Comparison of ENCODE assay signal across 1 cellular context in the genomic region with DNA sequence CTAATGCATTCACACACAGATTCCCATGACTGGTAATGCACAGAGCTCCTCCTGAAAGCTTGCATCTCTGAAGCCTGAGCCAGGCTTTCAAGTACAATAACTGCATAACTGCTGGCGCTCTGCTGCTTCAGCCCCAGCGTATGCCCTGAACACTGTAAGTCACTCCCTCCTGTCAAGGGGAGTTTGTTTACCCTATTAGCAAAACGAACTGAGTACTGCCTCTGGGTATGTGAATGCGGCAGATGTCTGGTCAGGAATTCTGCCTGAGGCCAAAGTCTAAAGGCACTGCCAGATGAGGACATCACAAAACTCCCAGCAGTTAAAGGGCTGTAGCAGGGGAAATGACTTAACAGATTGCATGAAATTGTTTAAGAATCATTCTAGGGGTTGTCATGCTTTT.
TF ChIP-seq lines count a peak whose summit lies in the region.

No MANE protein-coding gene starts in this region.

TF ChIP-seq in HepG2, 621 proteins besides CTCF, POLR2A, EP300 and RAD21 (continued from another document and continues in another):
- TF ChIP-seq, protein P1, sequence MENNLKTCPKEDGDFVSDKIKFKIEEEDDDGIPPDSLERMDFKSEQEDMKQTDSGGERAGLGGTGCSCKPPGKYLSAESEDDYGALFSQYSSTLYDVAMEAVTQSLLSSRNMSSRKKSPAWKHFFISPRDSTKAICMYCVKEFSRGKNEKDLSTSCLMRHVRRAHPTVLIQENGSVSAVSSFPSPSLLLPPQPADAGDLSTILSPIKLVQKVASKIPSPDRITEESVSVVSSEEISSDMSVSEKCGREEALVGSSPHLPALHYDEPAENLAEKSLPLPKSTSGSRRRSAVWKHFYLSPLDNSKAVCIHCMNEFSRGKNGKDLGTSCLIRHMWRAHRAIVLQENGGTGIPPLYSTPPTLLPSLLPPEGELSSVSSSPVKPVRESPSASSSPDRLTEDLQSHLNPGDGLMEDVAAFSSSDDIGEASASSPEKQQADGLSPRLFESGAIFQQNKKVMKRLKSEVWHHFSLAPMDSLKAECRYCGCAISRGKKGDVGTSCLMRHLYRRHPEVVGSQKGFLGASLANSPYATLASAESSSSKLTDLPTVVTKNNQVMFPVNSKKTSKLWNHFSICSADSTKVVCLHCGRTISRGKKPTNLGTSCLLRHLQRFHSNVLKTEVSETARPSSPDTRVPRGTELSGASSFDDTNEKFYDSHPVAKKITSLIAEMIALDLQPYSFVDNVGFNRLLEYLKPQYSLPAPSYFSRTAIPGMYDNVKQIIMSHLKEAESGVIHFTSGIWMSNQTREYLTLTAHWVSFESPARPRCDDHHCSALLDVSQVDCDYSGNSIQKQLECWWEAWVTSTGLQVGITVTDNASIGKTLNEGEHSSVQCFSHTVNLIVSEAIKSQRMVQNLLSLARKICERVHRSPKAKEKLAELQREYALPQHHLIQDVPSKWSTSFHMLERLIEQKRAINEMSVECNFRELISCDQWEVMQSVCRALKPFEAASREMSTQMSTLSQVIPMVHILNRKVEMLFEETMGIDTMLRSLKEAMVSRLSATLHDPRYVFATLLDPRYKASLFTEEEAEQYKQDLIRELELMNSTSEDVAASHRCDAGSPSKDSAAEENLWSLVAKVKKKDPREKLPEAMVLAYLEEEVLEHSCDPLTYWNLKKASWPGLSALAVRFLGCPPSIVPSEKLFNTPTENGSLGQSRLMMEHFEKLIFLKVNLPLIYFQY (CRISPR knock-in tag; IDR thresholded peaks at IDR 0.05; ENCODE audit: borderline replicate concordance), result no peak
- peak; percentile 95 for TF ChIP-seq XRCC5 (optimal IDR thresholded peaks at IDR 0.05; ENCODE audit: low read length)
- peak; percentile 58; the same call in 1 of the 2 replicates for TF ChIP-seq ZSCAN29 (CRISPR knock-in tag; conservative IDR thresholded peaks at IDR 0.05)
- TF ChIP-seq, protein P2, sequence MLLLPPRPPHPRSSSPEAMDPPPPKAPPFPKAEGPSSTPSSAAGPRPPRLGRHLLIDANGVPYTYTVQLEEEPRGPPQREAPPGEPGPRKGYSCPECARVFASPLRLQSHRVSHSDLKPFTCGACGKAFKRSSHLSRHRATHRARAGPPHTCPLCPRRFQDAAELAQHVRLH (CRISPR knock-in tag; IDR thresholded peaks at IDR 0.05; ENCODE audit: borderline replicate concordance, low read depth), result 0 out of 2 replicates have a peak, but pooled peaks have one; percentile 27
- no peak for TF ChIP-seq SRY (CRISPR knock-in tag; IDR thresholded peaks at IDR 0.05)
- TF ChIP-seq ZNF788 (CRISPR knock-in tag; IDR thresholded peaks at IDR 0.05; ENCODE audit: borderline replicate concordance), result peak; percentile 25; the same call in 1 of the 2 replicates
- TF ChIP-seq RXRA (CRISPR knock-in tag; IDR thresholded peaks at IDR 0.05), result peak; percentile 79; the same call in 1 of the 2 replicates
- TF ChIP-seq ZNF547 (CRISPR knock-in tag; IDR thresholded peaks at IDR 0.05), result 0 out of 2 replicates have a peak, but pooled peaks have one; percentile 53
- TF ChIP-seq, protein P3, sequence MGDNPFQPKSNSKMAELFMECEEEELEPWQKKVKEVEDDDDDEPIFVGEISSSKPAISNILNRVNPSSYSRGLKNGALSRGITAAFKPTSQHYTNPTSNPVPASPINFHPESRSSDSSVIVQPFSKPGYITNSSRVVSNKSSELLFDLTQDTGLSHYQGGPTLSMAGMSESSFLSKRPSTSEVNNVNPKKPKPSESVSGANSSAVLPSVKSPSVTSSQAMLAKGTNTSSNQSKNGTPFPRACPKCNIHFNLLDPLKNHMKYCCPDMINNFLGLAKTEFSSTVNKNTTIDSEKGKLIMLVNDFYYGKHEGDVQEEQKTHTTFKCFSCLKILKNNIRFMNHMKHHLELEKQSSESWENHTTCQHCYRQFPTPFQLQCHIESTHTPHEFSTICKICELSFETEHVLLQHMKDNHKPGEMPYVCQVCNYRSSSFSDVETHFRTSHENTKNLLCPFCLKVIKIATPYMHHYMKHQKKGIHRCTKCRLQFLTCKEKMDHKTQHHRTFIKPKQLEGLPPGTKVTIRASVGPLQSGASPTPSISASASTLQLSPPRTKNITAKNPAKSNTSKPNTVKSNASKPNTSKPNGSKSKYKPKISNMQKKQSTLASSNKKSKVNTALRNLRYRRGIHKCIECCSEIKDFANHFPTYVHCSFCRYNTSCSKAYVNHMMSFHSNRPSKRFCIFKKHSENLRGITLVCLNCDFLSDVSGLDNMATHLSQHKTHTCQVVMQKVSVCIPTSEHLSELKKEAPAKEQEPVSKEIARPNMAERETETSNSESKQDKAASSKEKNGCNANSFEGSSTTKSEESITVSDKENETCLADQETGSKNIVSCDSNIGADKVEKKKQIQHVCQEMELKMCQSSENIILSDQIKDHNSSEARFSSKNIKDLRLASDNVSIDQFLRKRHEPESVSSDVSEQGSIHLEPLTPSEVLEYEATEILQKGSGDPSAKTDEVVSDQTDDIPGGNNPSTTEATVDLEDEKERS (CRISPR knock-in tag; IDR thresholded peaks at IDR 0.05), result peak; percentile 28; the same call in 1 of the 2 replicates
- peak; percentile 86 for TF ChIP-seq GATAD2A (CRISPR knock-in tag; IDR thresholded peaks at IDR 0.05)
- peak; percentile 93 for TF ChIP-seq FOXO1 (CRISPR knock-in tag; IDR thresholded peaks at IDR 0.05)
- 0 out of 2 replicates have a peak, but pooled peaks have one; percentile 39 for TF ChIP-seq ZNF878 (CRISPR knock-in tag; IDR thresholded peaks at IDR 0.05)
- TF ChIP-seq HDAC2 (CRISPR knock-in tag; IDR thresholded peaks at IDR 0.05), result peak; percentile 94
- TF ChIP-seq, protein P4, sequence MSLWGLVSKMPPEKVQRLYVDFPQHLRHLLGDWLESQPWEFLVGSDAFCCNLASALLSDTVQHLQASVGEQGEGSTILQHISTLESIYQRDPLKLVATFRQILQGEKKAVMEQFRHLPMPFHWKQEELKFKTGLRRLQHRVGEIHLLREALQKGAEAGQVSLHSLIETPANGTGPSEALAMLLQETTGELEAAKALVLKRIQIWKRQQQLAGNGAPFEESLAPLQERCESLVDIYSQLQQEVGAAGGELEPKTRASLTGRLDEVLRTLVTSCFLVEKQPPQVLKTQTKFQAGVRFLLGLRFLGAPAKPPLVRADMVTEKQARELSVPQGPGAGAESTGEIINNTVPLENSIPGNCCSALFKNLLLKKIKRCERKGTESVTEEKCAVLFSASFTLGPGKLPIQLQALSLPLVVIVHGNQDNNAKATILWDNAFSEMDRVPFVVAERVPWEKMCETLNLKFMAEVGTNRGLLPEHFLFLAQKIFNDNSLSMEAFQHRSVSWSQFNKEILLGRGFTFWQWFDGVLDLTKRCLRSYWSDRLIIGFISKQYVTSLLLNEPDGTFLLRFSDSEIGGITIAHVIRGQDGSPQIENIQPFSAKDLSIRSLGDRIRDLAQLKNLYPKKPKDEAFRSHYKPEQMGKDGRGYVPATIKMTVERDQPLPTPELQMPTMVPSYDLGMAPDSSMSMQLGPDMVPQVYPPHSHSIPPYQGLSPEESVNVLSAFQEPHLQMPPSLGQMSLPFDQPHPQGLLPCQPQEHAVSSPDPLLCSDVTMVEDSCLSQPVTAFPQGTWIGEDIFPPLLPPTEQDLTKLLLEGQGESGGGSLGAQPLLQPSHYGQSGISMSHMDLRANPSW (CRISPR knock-in tag; IDR thresholded peaks at IDR 0.05; ENCODE audit: borderline replicate concordance), result peak; percentile 77
- TF ChIP-seq, protein P5, sequence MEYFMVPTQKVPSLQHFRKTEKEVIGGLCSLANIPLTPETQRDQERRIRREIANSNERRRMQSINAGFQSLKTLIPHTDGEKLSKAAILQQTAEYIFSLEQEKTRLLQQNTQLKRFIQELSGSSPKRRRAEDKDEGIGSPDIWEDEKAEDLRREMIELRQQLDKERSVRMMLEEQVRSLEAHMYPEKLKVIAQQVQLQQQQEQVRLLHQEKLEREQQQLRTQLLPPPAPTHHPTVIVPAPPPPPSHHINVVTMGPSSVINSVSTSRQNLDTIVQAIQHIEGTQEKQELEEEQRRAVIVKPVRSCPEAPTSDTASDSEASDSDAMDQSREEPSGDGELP (IDR thresholded peaks at IDR 0.05; ENCODE audit: borderline replicate concordance, low read depth), result peak; percentile 64; the same call in 1 of the 2 replicates
- TF ChIP-seq ZNF816 (CRISPR knock-in tag; IDR thresholded peaks at IDR 0.05; ENCODE audit: borderline replicate concordance), result 0 out of 2 replicates have a peak, but pooled peaks have one; percentile 36
- peak; percentile 51; the same call in 1 of the 2 replicates for TF ChIP-seq ATF7 (IDR thresholded peaks at IDR 0.05)
- 0 out of 2 replicates have a peak, but pooled peaks have one; percentile 44 for TF ChIP-seq ATF7 (CRISPR knock-in tag; IDR thresholded peaks at IDR 0.05)
- TF ChIP-seq ZNF17 (CRISPR knock-in tag; IDR thresholded peaks at IDR 0.05), result no peak
- TF ChIP-seq PHF5A (CRISPR knock-in tag; IDR thresholded peaks at IDR 0.05; ENCODE audit: low read depth, unreplicated experiment), result no peak
- peak; percentile 92 for TF ChIP-seq RXRB (CRISPR knock-in tag; IDR thresholded peaks at IDR 0.05; ENCODE audit: borderline replicate concordance)
- TF ChIP-seq ZBTB1 (CRISPR knock-in tag; IDR thresholded peaks at IDR 0.05; ENCODE audit: borderline replicate concordance), result no peak
- TF ChIP-seq ZNF747 (CRISPR knock-in tag; IDR thresholded peaks at IDR 0.05; ENCODE audit: borderline replicate concordance), result peak; percentile 37; the same call in 1 of the 2 replicates
- peak; percentile 67; the same call in 1 of the 2 replicates for TF ChIP-seq SP5 (CRISPR knock-in tag; IDR thresholded peaks at IDR 0.05; ENCODE audit: borderline replicate concordance, low read depth)
- TF ChIP-seq, protein P6, sequence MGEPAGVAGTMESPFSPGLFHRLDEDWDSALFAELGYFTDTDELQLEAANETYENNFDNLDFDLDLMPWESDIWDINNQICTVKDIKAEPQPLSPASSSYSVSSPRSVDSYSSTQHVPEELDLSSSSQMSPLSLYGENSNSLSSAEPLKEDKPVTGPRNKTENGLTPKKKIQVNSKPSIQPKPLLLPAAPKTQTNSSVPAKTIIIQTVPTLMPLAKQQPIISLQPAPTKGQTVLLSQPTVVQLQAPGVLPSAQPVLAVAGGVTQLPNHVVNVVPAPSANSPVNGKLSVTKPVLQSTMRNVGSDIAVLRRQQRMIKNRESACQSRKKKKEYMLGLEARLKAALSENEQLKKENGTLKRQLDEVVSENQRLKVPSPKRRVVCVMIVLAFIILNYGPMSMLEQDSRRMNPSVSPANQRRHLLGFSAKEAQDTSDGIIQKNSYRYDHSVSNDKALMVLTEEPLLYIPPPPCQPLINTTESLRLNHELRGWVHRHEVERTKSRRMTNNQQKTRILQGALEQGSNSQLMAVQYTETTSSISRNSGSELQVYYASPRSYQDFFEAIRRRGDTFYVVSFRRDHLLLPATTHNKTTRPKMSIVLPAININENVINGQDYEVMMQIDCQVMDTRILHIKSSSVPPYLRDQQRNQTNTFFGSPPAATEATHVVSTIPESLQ (CRISPR knock-in tag; conservative IDR thresholded peaks at IDR 0.05), result 0 out of 2 replicates have a peak, but pooled peaks have one; percentile 57
- peak; percentile 85 for TF ChIP-seq MED1 (CRISPR knock-in tag; IDR thresholded peaks at IDR 0.05)
- TF ChIP-seq, protein P7, sequence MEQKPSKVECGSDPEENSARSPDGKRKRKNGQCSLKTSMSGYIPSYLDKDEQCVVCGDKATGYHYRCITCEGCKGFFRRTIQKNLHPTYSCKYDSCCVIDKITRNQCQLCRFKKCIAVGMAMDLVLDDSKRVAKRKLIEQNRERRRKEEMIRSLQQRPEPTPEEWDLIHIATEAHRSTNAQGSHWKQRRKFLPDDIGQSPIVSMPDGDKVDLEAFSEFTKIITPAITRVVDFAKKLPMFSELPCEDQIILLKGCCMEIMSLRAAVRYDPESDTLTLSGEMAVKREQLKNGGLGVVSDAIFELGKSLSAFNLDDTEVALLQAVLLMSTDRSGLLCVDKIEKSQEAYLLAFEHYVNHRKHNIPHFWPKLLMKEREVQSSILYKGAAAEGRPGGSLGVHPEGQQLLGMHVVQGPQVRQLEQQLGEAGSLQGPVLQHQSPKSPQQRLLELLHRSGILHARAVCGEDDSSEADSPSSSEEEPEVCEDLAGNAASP (CRISPR knock-in tag; IDR thresholded peaks at IDR 0.05; ENCODE audit: borderline replicate concordance), result peak; percentile 94
- TF ChIP-seq ZNF557 (CRISPR knock-in tag; IDR thresholded peaks at IDR 0.05), result peak; percentile 85; the same call in 1 of the 2 replicates
- TF ChIP-seq, protein P8, sequence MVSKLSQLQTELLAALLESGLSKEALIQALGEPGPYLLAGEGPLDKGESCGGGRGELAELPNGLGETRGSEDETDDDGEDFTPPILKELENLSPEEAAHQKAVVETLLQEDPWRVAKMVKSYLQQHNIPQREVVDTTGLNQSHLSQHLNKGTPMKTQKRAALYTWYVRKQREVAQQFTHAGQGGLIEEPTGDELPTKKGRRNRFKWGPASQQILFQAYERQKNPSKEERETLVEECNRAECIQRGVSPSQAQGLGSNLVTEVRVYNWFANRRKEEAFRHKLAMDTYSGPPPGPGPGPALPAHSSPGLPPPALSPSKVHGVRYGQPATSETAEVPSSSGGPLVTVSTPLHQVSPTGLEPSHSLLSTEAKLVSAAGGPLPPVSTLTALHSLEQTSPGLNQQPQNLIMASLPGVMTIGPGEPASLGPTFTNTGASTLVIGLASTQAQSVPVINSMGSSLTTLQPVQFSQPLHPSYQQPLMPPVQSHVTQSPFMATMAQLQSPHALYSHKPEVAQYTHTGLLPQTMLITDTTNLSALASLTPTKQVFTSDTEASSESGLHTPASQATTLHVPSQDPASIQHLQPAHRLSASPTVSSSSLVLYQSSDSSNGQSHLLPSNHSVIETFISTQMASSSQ (IDR thresholded peaks at IDR 0.05; ENCODE audit: low read depth), result peak; percentile 54; the same call in 1 of the 2 replicates
- TF ChIP-seq, protein P8 (CRISPR knock-in tag; IDR thresholded peaks at IDR 0.05; ENCODE audit: borderline replicate concordance), result peak; percentile 68; the same call in 1 of the 2 replicates
- TF ChIP-seq SKI (IDR thresholded peaks at IDR 0.05; ENCODE audit: partially characterized antibody), result peak; percentile 70
- peak; percentile 51; the same call in 1 of the 2 replicates for TF ChIP-seq ZNF367 (CRISPR knock-in tag; IDR thresholded peaks at IDR 0.05; ENCODE audit: borderline replicate concordance)
- no peak for TF ChIP-seq NFE2 (CRISPR knock-in tag; IDR thresholded peaks at IDR 0.05)
- peak; percentile 95 for TF ChIP-seq MIXL1 (CRISPR knock-in tag; IDR thresholded peaks at IDR 0.05)
- TF ChIP-seq KLF11 (CRISPR knock-in tag; IDR thresholded peaks at IDR 0.05), result peak; percentile 60; the same call in 1 of the 2 replicates
- TF ChIP-seq ZNF253 (CRISPR knock-in tag; IDR thresholded peaks at IDR 0.05; ENCODE audit: borderline replicate concordance), result no peak
- peak; percentile 93 for TF ChIP-seq HNF4G (IDR thresholded peaks at IDR 0.05; ENCODE audit: borderline replicate concordance, low read depth, low read length)
- TF ChIP-seq HNF4G (CRISPR knock-in tag; IDR thresholded peaks at IDR 0.05; ENCODE audit: borderline replicate concordance, low read depth), result peak; percentile 94; the same call in 1 of the 2 replicates
